In genomic region chr22:46113910-46114517, GRCh38 we compare ENCODE assay signal across 12 cellular contexts. TPM values are rescaled to one million over a fixed set of nuclear protein-coding genes. Genes with fewer than 3 reads are reported as not detected.
DNase-seq lines count a peak whose midpoint lies in the region; ATAC-seq, FAIRE-seq and TF ChIP-seq lines count a peak whose summit lies in the region.
"Had no signal": no experiment of that assay in that cellular context is flagged by ENCODE, and none has a peak within 500 bp of the region (broad histone marks: within the 10 kb centered on the region; RNA-seq: fewer than 3 reads in every experiment).

No MANE protein-coding gene starts in this region.

- H3K4me3 ChIP-seq in psoas muscle (no peak overlapping the region), urinary bladder (ENCODE audit: low read depth, low read length) (no peak overlapping the region)

- H3K27ac ChIP-seq in RWPE1 (peak overlapping the region; percentile 99), psoas muscle (peak overlapping the region; percentile 76), urinary bladder (ENCODE audit: low read depth) (peak overlapping the region; percentile 67)

- no peak for TF ChIP-seq CTCF in RWPE1 (conservative IDR thresholded peaks at IDR 0.05; ENCODE audit: low read depth)
- no peak for TF ChIP-seq CTCF in psoas muscle (IDR thresholded peaks at IDR 0.05)
- no peak for TF ChIP-seq CTCF in D721Med (IDR thresholded peaks at IDR 0.05; ENCODE audit: insufficient read depth, missing control alignments)

- H3K4me1 ChIP-seq in psoas muscle, result peaks cover 59% of the 10 kb centered on the region
- no peaks in the 10 kb centered on the region for H3K4me1 ChIP-seq in urinary bladder (ENCODE audit: insufficient read depth)

- 12 to 35% (median 18%) methylated on average over 20 to 21 of the region's 21 CpGs for WGBS in psoas muscle, 3 donors
- 59% methylated on average over 21 of the region's 21 CpGs for WGBS in urinary bladder

- H3K36me3 ChIP-seq in psoas muscle (ENCODE audit: insufficient read depth in 1 of 2, low read depth in 1 of 2) (peaks cover 3 to 38% of the 10 kb centered on the region in 2 donors), urinary bladder (ENCODE audit: insufficient read depth) (no peaks in the 10 kb centered on the region)

- H3K27me3 ChIP-seq in psoas muscle (ENCODE audit: insufficient read depth in 3 of 3, low read length in 2 of 3), result no peaks in the 10 kb centered on the region

- no peak for FAIRE-seq in D721Med (lab: Jason Lieb, UNC)
- FAIRE-seq: kidney had no signal

- POLR2A ChIA-PET in RWPE1 (lab: Yijun Ruan, JAX; ENCODE audit: low non-redundant PET), result interaction anchor here (0.5 to 0.8 kb wide), 2 partner anchors 40 to 190 kb away, joined by 3 read pairs; no protein-coding TSS in a partner anchor

- intact Hi-C loops in psoas muscle (cut with DNase I), result loop anchor here in 1 of 2 donors (2.0 kb wide), 1 partner anchor 107 kb away; no protein-coding TSS in a partner anchor

- no peaks in the 10 kb centered on the region for H3K9me3 ChIP-seq in psoas muscle

- CTCF ChIA-PET in RWPE1 (lab: Yijun Ruan, JAX), result interaction anchor here (0.7 to 2.0 kb wide), 3 partner anchors 40 to 108 kb away, joined by 3 to 15 read pairs (median 6); no protein-coding TSS in a partner anchor

- DNase-seq in RWPE1 (ENCODE audit: low spot score), result no peak
- peak; percentile 36 for DNase-seq in fibroblast of gingiva (ENCODE audit: low read depth)
- peak in 1 of 2 donors; percentile 83 for DNase-seq in psoas muscle
- DNase-seq in D721Med (ENCODE audit: insufficient read length, low spot score), result no peak
- no peak for DNase-seq in NCI-H748 (lab: John Stamatoyannopoulos, UW; ENCODE audit: unreplicated experiment)
- DNase-seq in OCI-M2 (lab: John Stamatoyannopoulos, UW; ENCODE audit: unreplicated experiment), result no peak
- DNase-seq: activated naive CD4-positive, alpha-beta T cell treated with anti-CD3 and anti-CD28 coated beads, Interleukin-2, amount 50 U/mL, for 16 hours; cortex of kidney; kidney; NCI-H524 treated with DMSO at 0.1 percent for 48 hours; nephron progenitor cell had no signal

- peak in 3 of 4 donors; percentile 19 to 47 (median 23) for ATAC-seq in psoas muscle

RNA-seq across cellular contexts. Expression of gene PPARA, which starts 36.3 kb away (rescaled TPM):
- total RNA-seq in psoas muscle (10 to 100 TPM; 37.3 to 55.8 (median 46.2) TPM), urinary bladder (22.8 TPM)
- polyA plus RNA-seq in psoas muscle (10 to 100 TPM; 11.0 to 30.6 (median 12.1) TPM), urinary bladder (12.5 TPM)
